28 cellular contexts compared by ENCODE assay signal in genomic region chr1:178496410-178497135, GRCh38. TPM values are rescaled to one million over a fixed set of nuclear protein-coding genes. Genes with fewer than 3 reads are reported as not detected.
"Had no signal": no experiment of that assay in that cellular context is flagged by ENCODE, and none has a peak within 500 bp of the region (broad histone marks: within the 10 kb centered on the region; RNA-seq: fewer than 3 reads in every experiment).

TSS of gene CLEC20A (minus strand) at chr1:178496964. CDS start at chr1:178496939, 25 bp downstream.

- H3K36me3 ChIP-seq: adrenal gland, ascending aorta, brain microvascular endothelial cell, esophagus muscularis mucosa, neutrophil, thyroid gland, WERI-Rb-1 had no signal

- H3K27ac ChIP-seq: adrenal gland, ascending aorta, brain microvascular endothelial cell, esophagus muscularis mucosa, hepatocyte, neutrophil, thyroid gland, WERI-Rb-1 had no signal

- H3K27me3 Mint-ChIP-seq: activated CD4-positive, alpha-beta T cell treated with anti-CD3 and anti-CD28 coated beads, Interleukin-2, amount 10 ng/mL, durations not matched to agents 7 days and 5 days; activated CD8-positive, alpha-beta memory T cell treated with anti-CD3 and anti-CD28 coated beads, Interleukin-2, amount 10 ng/mL, durations not matched to agents 7 days and 5 days; activated CD8-positive, alpha-beta T cell treated with anti-CD3 and anti-CD28 coated beads for 36 hours; activated naive CD8-positive, alpha-beta T cell had no signal

- H3K27ac Mint-ChIP-seq: activated CD4-positive, alpha-beta T cell treated with anti-CD3 and anti-CD28 coated beads, Interleukin-2, amount 10 ng/mL, durations not matched to agents 7 days and 5 days; activated CD8-positive, alpha-beta memory T cell treated with anti-CD3 and anti-CD28 coated beads, Interleukin-2, amount 10 ng/mL, durations not matched to agents 7 days and 5 days; activated CD8-positive, alpha-beta T cell treated with anti-CD3 and anti-CD28 coated beads for 36 hours; activated naive CD8-positive, alpha-beta T cell had no signal

- H3K4me3 Mint-ChIP-seq: activated CD4-positive, alpha-beta T cell treated with anti-CD3 and anti-CD28 coated beads, Interleukin-2, amount 10 ng/mL, durations not matched to agents 7 days and 5 days; activated CD8-positive, alpha-beta memory T cell treated with anti-CD3 and anti-CD28 coated beads, Interleukin-2, amount 10 ng/mL, durations not matched to agents 7 days and 5 days; activated CD8-positive, alpha-beta T cell treated with anti-CD3 and anti-CD28 coated beads for 36 hours; activated naive CD8-positive, alpha-beta T cell had no signal

- H3K4me3 ChIP-seq: adrenal gland, ascending aorta, esophagus muscularis mucosa, hepatocyte, mucosa of descending colon, thyroid gland had no signal

- H2AFZ ChIP-seq: hepatocyte had no signal

- H3K27me3 ChIP-seq: adrenal gland, ascending aorta, brain microvascular endothelial cell, esophagus muscularis mucosa, hepatocyte, neutrophil, thyroid gland had no signal

- H3K9me3 ChIP-seq: adrenal gland, ascending aorta, esophagus muscularis mucosa, mucosa of descending colon, neutrophil, thyroid gland had no signal

- H3K4me2 ChIP-seq: hepatocyte had no signal

- H3K9me3 Mint-ChIP-seq: activated CD4-positive, alpha-beta T cell treated with anti-CD3 and anti-CD28 coated beads, Interleukin-2, amount 10 ng/mL, durations not matched to agents 7 days and 5 days; activated CD8-positive, alpha-beta T cell treated with anti-CD3 and anti-CD28 coated beads for 36 hours had no signal

- DNase-seq: activated CD4-positive, alpha-beta T cell treated with anti-CD3 and anti-CD28 coated beads, Interleukin-2, amount 10 ng/mL, durations not matched to agents 7 days and 5 days; activated CD4-positive, CD25-positive, alpha-beta regulatory T cell treated with anti-CD3 and anti-CD28 coated beads, Interleukin-2, amount 50 U/mL, for 72 hours; activated CD8-positive, alpha-beta T cell treated with anti-CD3 and anti-CD28 coated beads for 36 hours; activated naive CD4-positive, alpha-beta T cell; activated T-cell treated with anti-CD3 and anti-CD28 coated beads for 4 hours; brain microvascular endothelial cell; central memory CD4-positive, alpha-beta T cell; dermis blood vessel endothelial cell; effector memory CD4-positive, alpha-beta T cell; glutamatergic neuron; mesendoderm; mucosa of descending colon; stimulated activated CD4-positive, alpha-beta T cell treated with anti-CD3 and anti-CD28 coated beads, Interleukin-4, amount 100 ng/mL, for 1 hour; stimulated activated naive CD4-positive, alpha-beta T cell; thyroid gland; WERI-Rb-1 had no signal

- H3K4me1 ChIP-seq: adrenal gland, ascending aorta, esophagus muscularis mucosa, thyroid gland had no signal

- ATAC-seq: activated CD8-positive, alpha-beta memory T cell treated with anti-CD3 and anti-CD28 coated beads, Interleukin-2, amount 10 ng/mL, durations not matched to agents 7 days and 5 days; activated CD8-positive, alpha-beta T cell treated with anti-CD3 and anti-CD28 coated beads for 36 hours; mucosa of descending colon; SK-N-SH treated with all-trans-retinoic acid at 6 μM for 48 hours had no signal

- H3K79me2 ChIP-seq: hepatocyte had no signal

- H3K4me1 Mint-ChIP-seq: activated CD4-positive, alpha-beta T cell treated with anti-CD3 and anti-CD28 coated beads, Interleukin-2, amount 10 ng/mL, durations not matched to agents 7 days and 5 days; activated CD8-positive, alpha-beta memory T cell treated with anti-CD3 and anti-CD28 coated beads, Interleukin-2, amount 10 ng/mL, durations not matched to agents 7 days and 5 days had no signal

- H3K36me3 Mint-ChIP-seq: activated CD8-positive, alpha-beta memory T cell treated with anti-CD3 and anti-CD28 coated beads, Interleukin-2, amount 10 ng/mL, durations not matched to agents 7 days and 5 days; activated naive CD8-positive, alpha-beta T cell had no signal

RNA-seq across cellular contexts. Expression of gene CLEC20A, which starts in this region (rescaled TPM):
- total RNA-seq: activated CD4-positive, alpha-beta T cell treated with anti-CD3 and anti-CD28 coated beads, Interleukin-2, amount 10 ng/mL, durations not matched to agents 7 days and 5 days; activated CD8-positive, alpha-beta memory T cell treated with anti-CD3 and anti-CD28 coated beads, Interleukin-2, amount 10 ng/mL, durations not matched to agents 7 days and 5 days; activated CD8-positive, alpha-beta T cell treated with anti-CD3 and anti-CD28 coated beads for 36 hours; adrenal gland; ascending aorta; dermis blood vessel endothelial cell; endothelial cell of umbilical vein; esophagus muscularis mucosa; frontal cortex; hepatocyte; mucosa of descending colon; subcutaneous adipose tissue; thyroid gland had no signal
- polyA plus RNA-seq: adrenal gland, endothelial cell of umbilical vein, hepatocyte, liver had no signal
